ENCODE assay signal across 23 cellular contexts in genomic region chr20:60482609-60483008, GRCh38.
"Had no signal": no experiment of that assay in that cellular context is flagged by ENCODE, and none has a peak within 500 bp of the region (broad histone marks: within the 10 kb centered on the region; RNA-seq: fewer than 3 reads in every experiment).

No MANE protein-coding gene starts in this region.

- H3K27ac ChIP-seq: Peyer's patch, RWPE1, SJSA1 had no signal

- H3K9me3 ChIP-seq: Peyer's patch had no signal

- H3K36me3 ChIP-seq: Peyer's patch, SJSA1 had no signal

- H3K27me3 ChIP-seq: Peyer's patch, SJSA1 had no signal

- H3K4me3 ChIP-seq: Peyer's patch, SJSA1 had no signal

- H3K4me1 ChIP-seq: Peyer's patch, SJSA1 had no signal

- DNase-seq: activated CD4-positive, alpha-beta T cell treated with anti-CD3 and anti-CD28 coated beads for 48 hours; activated CD4-positive, alpha-beta T cell treated with anti-CD3 and anti-CD28 coated beads, Interleukin-2, amount 50 U/mL, for 48 hours; activated CD8-positive, alpha-beta memory T cell treated with anti-CD3 and anti-CD28 coated beads for 24 hours; activated gamma-delta T cell; activated naive CD4-positive, alpha-beta T cell treated with anti-CD3 and anti-CD28 coated beads for 36 hours; activated T-cell treated with anti-CD3 and anti-CD28 coated beads, Interleukin-2, amount 50 U/mL, for 48 hours; amygdala; KG1; NCI-H1092; NCI-H1694; NCI-H2029; NCI-H2107; NCI-H345; NCI-H510A; NCI-H526 treated with DMSO at 0.1 percent for 48 hours; NCI-H82; NK-92 treated with Interleukin-12 subunit alpha and Interleukin-12 subunit beta, amount 100 ng/mL, for 24 hours; Peyer's patch; SHP77 had no signal

- ATAC-seq: activated CD4-positive, CD25-positive, alpha-beta regulatory T cell treated with anti-CD3 and anti-CD28 coated beads, Interleukin-2, amount 50 U/mL, for 24 hours; activated T-helper 17 cell treated with anti-CD3 and anti-CD28 coated beads, Interleukin-2, amount 50 U/mL, for 72 hours had no signal
